In the genomic region with DNA sequence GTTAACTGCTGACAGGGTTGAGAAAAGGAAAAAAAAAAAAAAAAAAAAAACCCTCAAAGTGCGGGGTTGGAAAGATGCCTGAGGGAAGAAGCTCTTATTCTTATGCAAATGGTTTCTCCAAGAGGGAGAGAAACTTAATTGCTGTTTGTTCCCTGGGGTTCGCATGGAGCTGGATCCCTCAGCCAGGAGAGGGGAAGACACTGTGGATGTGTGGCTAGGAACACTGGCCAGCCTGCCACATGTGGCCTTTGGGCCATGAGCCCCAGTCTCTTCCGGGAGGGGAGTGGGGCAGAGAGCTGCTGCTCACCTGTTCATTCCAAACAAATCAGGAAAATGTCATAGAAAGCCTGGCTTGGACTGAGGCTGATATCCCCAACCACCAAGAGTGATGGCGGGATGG, we compare ENCODE assay signal across 34 cellular contexts. TPM values are rescaled to one million over a fixed set of nuclear protein-coding genes. Genes with fewer than 3 reads are reported as not detected.
DNase-seq lines count a peak whose midpoint lies in the region; ATAC-seq and TF ChIP-seq lines count a peak whose summit lies in the region.
"Had no signal": no experiment of that assay in that cellular context is flagged by ENCODE, and none has a peak within 500 bp of the region (broad histone marks: within the 10 kb centered on the region; RNA-seq: fewer than 3 reads in every experiment).

No MANE protein-coding gene starts in this region.

- no peak overlapping the region for H2BK15ac ChIP-seq in H9 (ENCODE audit: low read depth, low read length)

- peak overlapping the region; percentile 91; the same call in 1 of the 2 replicates for H3K14ac ChIP-seq in H9 (ENCODE audit: insufficient read depth, low read length)

- H3K36me3 Mint-ChIP-seq in H9 (ENCODE audit: insufficient read depth in 1 of 3, low read depth in 3 of 3) (peaks cover 12 to 89% (median 34%) of the 10 kb centered on the region in 3 experiments), neural crest cell (ENCODE audit: low read depth) (peaks cover 19% of the 10 kb centered on the region)
- H3K36me3 Mint-ChIP-seq: activated naive CD4-positive, alpha-beta T cell treated with anti-CD3 and anti-CD28 coated beads, Interleukin-2, amount 50 U/mL, for 24 hours; naive thymus-derived CD8-positive, alpha-beta T cell had no signal

- no peaks in the 10 kb centered on the region for H3K79me1 ChIP-seq in H9 (ENCODE audit: insufficient read depth, low read depth, low read length, poor library complexity, severe bottlenecking)

- no peak for TF ChIP-seq CTCF in H9 (conservative IDR thresholded peaks at IDR 0.05)
- TF ChIP-seq CTCF in neural crest cell (conservative IDR thresholded peaks at IDR 0.05): no peak

- H2BK120ac ChIP-seq in H9 (ENCODE audit: low read depth, low read length, poor library complexity, severe bottlenecking): no peak overlapping the region

- H2BK5ac ChIP-seq in H9 (ENCODE audit: insufficient read length, low read length): peak overlapping the region; percentile 88

- no peak overlapping the region for H4K91ac ChIP-seq in H9 (ENCODE audit: insufficient read length, low read depth, low read length)

- no peak overlapping the region for H2AFZ ChIP-seq in H9 (ENCODE audit: low read length)

- H3K18ac ChIP-seq in H9 (ENCODE audit: insufficient read length, low read depth, low read length): peak overlapping the region; percentile 94

- H2BK20ac ChIP-seq in H9 (ENCODE audit: low read depth, low read length, poor library complexity, severe bottlenecking): no peak overlapping the region

- H3T11ph ChIP-seq in H9 (ENCODE audit: low read length): no peak overlapping the region

- peaks cover 13% of the 10 kb centered on the region; the same call in 1 of the 2 replicates for H3K79me2 ChIP-seq in H9 (ENCODE audit: insufficient read depth, low read length)

- H3K27ac ChIP-seq in H9 (ENCODE audit: insufficient read length, low read depth, low read length): peak overlapping the region; percentile 98
- H3K27ac ChIP-seq: psoas muscle, thoracic aorta, vagina had no signal

- H3K27ac Mint-ChIP-seq in H9: peak overlapping the region; percentile 97 to 99 (median 98)
- peak overlapping the region; percentile 65 for H3K27ac Mint-ChIP-seq in neural crest cell (ENCODE audit: unreplicated experiment)
- H3K27ac Mint-ChIP-seq: activated naive CD4-positive, alpha-beta T cell treated with anti-CD3 and anti-CD28 coated beads, Interleukin-2, amount 50 U/mL, for 24 hours; activated T-helper 2 cell treated with anti-CD3 and anti-CD28 coated beads, Interferon-gamma antibody, Interleukin-2, Interleukin-4, amounts not matched to agents 10 μg/mL and 5 μg/mL and 100 μg/mL, durations not matched to agents 14 hours and 24 hours and 36 hours; naive thymus-derived CD8-positive, alpha-beta T cell; stimulated activated naive CD8-positive, alpha-beta T cell treated with anti-CD3 and anti-CD28 coated beads, Interleukin-15, amount 100 ng/mL, for 72 hours had no signal

- H3K4ac ChIP-seq in H9 (ENCODE audit: low read depth, low read length): no peak overlapping the region; the same call in 1 of the 2 replicates

- H4K8ac ChIP-seq in H9 (replicated peaks; ENCODE audit: insufficient read length, low read depth, low read length): no peak overlapping the region

- no peak overlapping the region for H3K23ac ChIP-seq in H9 (ENCODE audit: insufficient read length, low read depth, low read length)

- no peaks in the 10 kb centered on the region for H4K20me1 ChIP-seq in H9 (ENCODE audit: control insufficient read depth, insufficient read depth, insufficient read length)

- H3K4me3 Mint-ChIP-seq in H9: peak overlapping the region; percentile 66 to 92
- H3K4me3 Mint-ChIP-seq in neural crest cell: no peak overlapping the region
- H3K4me3 Mint-ChIP-seq: activated naive CD4-positive, alpha-beta T cell treated with anti-CD3 and anti-CD28 coated beads, Interleukin-2, amount 50 U/mL, for 24 hours; naive thymus-derived CD8-positive, alpha-beta T cell; stimulated activated naive CD8-positive, alpha-beta T cell treated with anti-CD3 and anti-CD28 coated beads, Interleukin-15, amount 100 ng/mL, for 72 hours had no signal

- H3K9me3 ChIP-seq in H9 (ENCODE audit: control insufficient read depth, low read depth, low read length): no peaks in the 10 kb centered on the region
- H3K9me3 ChIP-seq: psoas muscle, thoracic aorta, vagina had no signal

- peaks cover 2% of the 10 kb centered on the region; the same call in 1 of the 2 replicates for H3K4me1 ChIP-seq in H9 (ENCODE audit: insufficient read depth, low read length)
- H3K4me1 ChIP-seq: psoas muscle had no signal

- peaks cover 6% of the 10 kb centered on the region for H3K23me2 ChIP-seq in H9 (ENCODE audit: insufficient read length, low read depth, low read length, poor library complexity, severe bottlenecking)

- H4K5ac ChIP-seq in H9 (ENCODE audit: insufficient read length, low read depth, low read length): peak overlapping the region; percentile 54

- H3K27me3 Mint-ChIP-seq in H9 (ENCODE audit: low read depth) (peaks cover 7% of the 10 kb centered on the region), neural crest cell (ENCODE audit: low read depth) (peaks cover 63% of the 10 kb centered on the region)
- H3K27me3 Mint-ChIP-seq: activated naive CD4-positive, alpha-beta T cell treated with anti-CD3 and anti-CD28 coated beads, Interleukin-2, amount 50 U/mL, for 24 hours; stimulated activated naive CD8-positive, alpha-beta T cell treated with anti-CD3 and anti-CD28 coated beads, Interleukin-15, amount 100 ng/mL, for 72 hours had no signal

- DNase-seq in H9 (peak; percentile 84), NCI-H69 (lab: John Stamatoyannopoulos, UW) (peak; percentile 82), iPS DF 19.7 (ENCODE audit: low read depth, low spot score) (peak; percentile 70), neural crest cell (ENCODE audit: low read depth, low spot score) (no peak), CD1c-positive myeloid dendritic cell (ENCODE audit: extremely low spot score) (no peak)
- DNase-seq in stimulated activated naive CD4-positive, alpha-beta T cell (lab: John Stamatoyannopoulos, UW): no peak
- DNase-seq: activated CD4-positive, alpha-beta T cell treated with anti-CD3 and anti-CD28 coated beads for 4 hours; activated T-cell treated with anti-CD3 and anti-CD28 coated beads for 4 hours; anterior cingulate cortex; DMS153; hypothalamus; KG1; naive thymus-derived CD8-positive, alpha-beta T cell; NCI-H1092 treated with DMSO at 0.1 percent for 48 hours; NCI-H2029; NCI-H2227 treated with DMSO at 0.1 percent for 48 hours; occipital lobe; psoas muscle; stimulated activated CD8-positive, alpha-beta memory T cell treated with anti-CD3 and anti-CD28 coated beads, Interleukin-4, amount 100 ng/mL, for 48 hours; stimulated activated naive CD8-positive, alpha-beta T cell treated with anti-CD3 and anti-CD28 coated beads, Interleukin-15, amount 100 ng/mL, for 72 hours; T-helper 9 cell had no signal

- no CpG with 5 or more reads among the region's 4 CpGs for WGBS in H9 (ENCODE audit: extremely low coverage, insufficient read length, low lambda C conversion rate)

- no peak for ATAC-seq in HG02571 (IDR thresholded peaks at IDR 0.05; ENCODE audit: unreplicated experiment)
- ATAC-seq: naive thymus-derived CD8-positive, alpha-beta T cell; psoas muscle; sciatic nerve; stimulated activated naive CD8-positive, alpha-beta T cell treated with anti-CD3 and anti-CD28 coated beads, Interleukin-15, amount 100 ng/mL, for 72 hours had no signal

- H2BK12ac ChIP-seq in H9 (ENCODE audit: insufficient read length, low read depth, low read length): peak overlapping the region; percentile 96

- peak overlapping the region; percentile 68 for H3K56ac ChIP-seq in H9 (ENCODE audit: insufficient read length, low read depth, low read length)

- peaks cover 67 to 76% of the 10 kb centered on the region in 2 experiments for H3K4me1 Mint-ChIP-seq in H9
- H3K4me1 Mint-ChIP-seq in neural crest cell: peaks cover 21% of the 10 kb centered on the region
- H3K4me1 Mint-ChIP-seq: activated naive CD4-positive, alpha-beta T cell treated with anti-CD3 and anti-CD28 coated beads, Interleukin-2, amount 50 U/mL, for 24 hours; naive thymus-derived CD8-positive, alpha-beta T cell; stimulated activated naive CD8-positive, alpha-beta T cell treated with anti-CD3 and anti-CD28 coated beads, Interleukin-15, amount 100 ng/mL, for 72 hours had no signal

- no peaks in the 10 kb centered on the region for H3K27me3 ChIP-seq in H9 (ENCODE audit: insufficient read depth, low read length)
- H3K27me3 ChIP-seq: vagina had no signal

- H3K9me3 Mint-ChIP-seq in H9 (peaks cover 0 to 4% of the 10 kb centered on the region in 2 experiments; a peak in 2 of 5 replicates), neural crest cell (peaks cover 3% of the 10 kb centered on the region)
- H3K9me3 Mint-ChIP-seq: activated naive CD4-positive, alpha-beta T cell treated with anti-CD3 and anti-CD28 coated beads, Interleukin-2, amount 50 U/mL, for 24 hours; activated T-helper 2 cell treated with anti-CD3 and anti-CD28 coated beads, Interferon-gamma antibody, Interleukin-2, Interleukin-4, amounts not matched to agents 10 μg/mL and 5 μg/mL and 100 μg/mL, durations not matched to agents 14 hours and 24 hours and 36 hours; naive thymus-derived CD8-positive, alpha-beta T cell; stimulated activated naive CD8-positive, alpha-beta T cell treated with anti-CD3 and anti-CD28 coated beads, Interleukin-15, amount 100 ng/mL, for 72 hours had no signal

- no peak overlapping the region for H2AK5ac ChIP-seq in H9 (ENCODE audit: insufficient read length, low read length)

- H3K4me2 ChIP-seq in H9 (ENCODE audit: insufficient read depth, insufficient read length, low read length): peak overlapping the region; percentile 61

- peak overlapping the region; percentile 41 for H3K9ac ChIP-seq in H9 (ENCODE audit: extremely low read depth, insufficient read length, low read length)

RNA-seq across cellular contexts. Expression of a gene that starts 9.4 kb away (rescaled TPM):
- total RNA-seq in H9 (2021) (62.5 and 66.0 TPM in 2 replicates), neural crest cell (not detected in 2 replicates)
- total RNA-seq: activated T-helper 2 cell treated with anti-CD3 and anti-CD28 coated beads, Interferon-gamma antibody, Interleukin-2, Interleukin-4, amounts not matched to agents 10 μg/mL and 5 μg/mL and 100 μg/mL, durations not matched to agents 14 hours and 24 hours and 36 hours; bronchial epithelial cell; G401; HT-29; MCF 10A; mononuclear cell; naive thymus-derived CD8-positive, alpha-beta T cell; occipital lobe; psoas muscle; RPMI7951; thoracic aorta; vagina had no signal

RNA-seq across cellular contexts. Expression of a gene that starts 37.2 kb away (rescaled TPM):
- total RNA-seq in H9 (2021): not detected in 2 replicates
- not detected in 2 replicates for total RNA-seq in neural crest cell
- total RNA-seq: activated T-helper 2 cell treated with anti-CD3 and anti-CD28 coated beads, Interferon-gamma antibody, Interleukin-2, Interleukin-4, amounts not matched to agents 10 μg/mL and 5 μg/mL and 100 μg/mL, durations not matched to agents 14 hours and 24 hours and 36 hours; bronchial epithelial cell; G401; HT-29; lung; mononuclear cell; naive thymus-derived CD8-positive, alpha-beta T cell; occipital lobe; psoas muscle; sciatic nerve; vagina had no signal

RNA-seq across cellular contexts. Expression of a gene that starts 37.6 kb away (rescaled TPM):
- total RNA-seq in H9 (2021) (2.0 and 3.1 TPM in 2 replicates), neural crest cell (not detected in 2 replicates)
- total RNA-seq: activated T-helper 2 cell treated with anti-CD3 and anti-CD28 coated beads, Interferon-gamma antibody, Interleukin-2, Interleukin-4, amounts not matched to agents 10 μg/mL and 5 μg/mL and 100 μg/mL, durations not matched to agents 14 hours and 24 hours and 36 hours; G401; naive thymus-derived CD8-positive, alpha-beta T cell; occipital lobe; RPMI7951; vagina had no signal

Comparison
In these comparisons a context has a peak if more than half of its experiments do, and no peak if none do; other contexts are left out.
1. DNase-seq: peak in H9 (single experiment), NCI-H69 (single experiment) and iPS DF 19.7 (single experiment); none in neural crest cell (single experiment), stimulated activated naive CD4-positive, alpha-beta T cell (0 of 6) and CD1c-positive myeloid dendritic cell (single experiment).
2. RNA of a gene that starts 9.4 kb away (total RNA-seq): 62.5 to 66.0 TPM in H9; not detected in neural crest cell; every median in the first group is over 10 times any median in the second.